In the genomic region with DNA sequence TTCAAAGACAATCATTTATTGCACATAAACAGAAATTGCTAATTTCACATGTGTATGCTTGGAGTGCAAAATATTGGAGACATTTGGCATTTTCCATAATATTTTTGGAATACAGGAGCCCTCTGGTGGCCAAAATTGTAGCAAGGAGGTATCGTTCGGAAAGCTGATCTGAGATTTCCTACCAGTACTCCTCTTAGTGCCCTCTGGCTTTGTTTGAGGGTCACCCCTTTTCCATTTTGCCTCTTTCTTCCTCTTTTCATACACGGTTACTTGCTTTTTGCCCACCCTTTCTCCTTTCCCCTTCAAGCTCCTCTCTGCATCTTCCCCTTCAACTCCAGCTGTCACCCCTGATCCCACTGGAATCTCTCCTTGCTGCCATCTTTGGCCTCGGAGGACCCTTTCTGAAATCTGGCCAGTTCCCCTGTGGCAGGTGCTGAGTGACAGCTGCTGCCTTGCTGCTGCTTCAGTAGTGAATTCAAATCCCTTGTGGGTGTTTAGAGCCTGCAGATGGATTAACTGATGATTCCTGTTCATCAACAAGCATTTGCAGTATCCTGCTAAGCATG, we compare ENCODE assay signal across 2 cellular contexts.
A peak's percentile ranks its signal among the peaks of the same experiment; 100 is the strongest.
TF ChIP-seq lines count a peak whose summit lies in the region.

No MANE protein-coding gene starts in this region.

TF ChIP-seq in K562, 482 proteins besides CTCF, POLR2A, EP300 and RAD21:
- TF ChIP-seq, protein P1, sequence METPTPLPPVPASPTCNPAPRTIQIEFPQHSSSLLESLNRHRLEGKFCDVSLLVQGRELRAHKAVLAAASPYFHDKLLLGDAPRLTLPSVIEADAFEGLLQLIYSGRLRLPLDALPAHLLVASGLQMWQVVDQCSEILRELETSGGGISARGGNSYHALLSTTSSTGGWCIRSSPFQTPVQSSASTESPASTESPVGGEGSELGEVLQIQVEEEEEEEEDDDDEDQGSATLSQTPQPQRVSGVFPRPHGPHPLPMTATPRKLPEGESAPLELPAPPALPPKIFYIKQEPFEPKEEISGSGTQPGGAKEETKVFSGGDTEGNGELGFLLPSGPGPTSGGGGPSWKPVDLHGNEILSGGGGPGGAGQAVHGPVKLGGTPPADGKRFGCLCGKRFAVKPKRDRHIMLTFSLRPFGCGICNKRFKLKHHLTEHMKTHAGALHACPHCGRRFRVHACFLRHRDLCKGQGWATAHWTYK (CRISPR knock-in tag; IDR thresholded peaks at IDR 0.05): no peak
- TF ChIP-seq PHB (CRISPR knock-in tag; IDR thresholded peaks at IDR 0.05) (no peak), ZNF121 (CRISPR knock-in tag; conservative IDR thresholded peaks at IDR 0.05) (no peak), RBM22 (IDR thresholded peaks at IDR 0.05; ENCODE audit: low read depth, low read length, poor library complexity, severe bottlenecking) (no peak), ZBTB8A (IDR thresholded peaks at IDR 0.05; ENCODE audit: partially characterized antibody) (no peak), MTA2 (IDR thresholded peaks at IDR 0.05; ENCODE audit: low read depth) (no peak), ZNF431 (CRISPR knock-in tag; IDR thresholded peaks at IDR 0.05) (no peak), ZNF436 (CRISPR knock-in tag; IDR thresholded peaks at IDR 0.05) (no peak), HOMEZ (CRISPR knock-in tag; IDR thresholded peaks at IDR 0.05) (no peak), E2F5 (CRISPR knock-in tag; IDR thresholded peaks at IDR 0.05) (no peak), PHF8 (IDR thresholded peaks at IDR 0.05; ENCODE audit: borderline replicate concordance, low read length) (no peak)
- TF ChIP-seq, protein P2, sequence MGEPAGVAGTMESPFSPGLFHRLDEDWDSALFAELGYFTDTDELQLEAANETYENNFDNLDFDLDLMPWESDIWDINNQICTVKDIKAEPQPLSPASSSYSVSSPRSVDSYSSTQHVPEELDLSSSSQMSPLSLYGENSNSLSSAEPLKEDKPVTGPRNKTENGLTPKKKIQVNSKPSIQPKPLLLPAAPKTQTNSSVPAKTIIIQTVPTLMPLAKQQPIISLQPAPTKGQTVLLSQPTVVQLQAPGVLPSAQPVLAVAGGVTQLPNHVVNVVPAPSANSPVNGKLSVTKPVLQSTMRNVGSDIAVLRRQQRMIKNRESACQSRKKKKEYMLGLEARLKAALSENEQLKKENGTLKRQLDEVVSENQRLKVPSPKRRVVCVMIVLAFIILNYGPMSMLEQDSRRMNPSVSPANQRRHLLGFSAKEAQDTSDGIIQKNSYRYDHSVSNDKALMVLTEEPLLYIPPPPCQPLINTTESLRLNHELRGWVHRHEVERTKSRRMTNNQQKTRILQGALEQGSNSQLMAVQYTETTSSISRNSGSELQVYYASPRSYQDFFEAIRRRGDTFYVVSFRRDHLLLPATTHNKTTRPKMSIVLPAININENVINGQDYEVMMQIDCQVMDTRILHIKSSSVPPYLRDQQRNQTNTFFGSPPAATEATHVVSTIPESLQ (CRISPR knock-in tag; IDR thresholded peaks at IDR 0.05): no peak
- TF ChIP-seq, protein P3, sequence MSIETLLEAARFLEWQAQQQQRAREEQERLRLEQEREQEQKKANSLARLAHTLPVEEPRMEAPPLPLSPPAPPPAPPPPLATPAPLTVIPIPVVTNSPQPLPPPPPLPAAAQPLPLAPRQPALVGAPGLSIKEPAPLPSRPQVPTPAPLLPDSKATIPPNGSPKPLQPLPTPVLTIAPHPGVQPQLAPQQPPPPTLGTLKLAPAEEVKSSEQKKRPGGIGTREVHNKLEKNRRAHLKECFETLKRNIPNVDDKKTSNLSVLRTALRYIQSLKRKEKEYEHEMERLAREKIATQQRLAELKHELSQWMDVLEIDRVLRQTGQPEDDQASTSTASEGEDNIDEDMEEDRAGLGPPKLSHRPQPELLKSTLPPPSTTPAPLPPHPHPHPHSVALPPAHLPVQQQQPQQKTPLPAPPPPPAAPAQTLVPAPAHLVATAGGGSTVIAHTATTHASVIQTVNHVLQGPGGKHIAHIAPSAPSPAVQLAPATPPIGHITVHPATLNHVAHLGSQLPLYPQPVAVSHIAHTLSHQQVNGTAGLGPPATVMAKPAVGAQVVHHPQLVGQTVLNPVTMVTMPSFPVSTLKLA (conservative IDR thresholded peaks at IDR 0.05): no peak

TF ChIP-seq in HepG2, 621 proteins besides CTCF, POLR2A, EP300 and RAD21 (continued from another document):
- no peak for TF ChIP-seq AKNA (CRISPR knock-in tag; IDR thresholded peaks at IDR 0.05; ENCODE audit: borderline replicate concordance)
- peak; percentile 98 for TF ChIP-seq SMC3 (IDR thresholded peaks at IDR 0.05; ENCODE audit: low read length)
- peak; percentile 31; the same call in 1 of the 2 replicates for TF ChIP-seq SIX1 (CRISPR knock-in tag; IDR thresholded peaks at IDR 0.05; ENCODE audit: borderline replicate concordance)
- peak; percentile 92 for TF ChIP-seq STAG1 (CRISPR knock-in tag; IDR thresholded peaks at IDR 0.05)
- 0 out of 2 replicates have a peak, but pooled peaks have one; percentile 16 for TF ChIP-seq GMEB1 (CRISPR knock-in tag; IDR thresholded peaks at IDR 0.05; ENCODE audit: borderline replicate concordance)
- TF ChIP-seq ZNF562 (CRISPR knock-in tag; IDR thresholded peaks at IDR 0.05; ENCODE audit: borderline replicate concordance): no peak
- TF ChIP-seq ZNF547 (CRISPR knock-in tag; IDR thresholded peaks at IDR 0.05): peak; percentile 31; the same call in 1 of the 2 replicates
- TF ChIP-seq RFX5 (IDR thresholded peaks at IDR 0.05; ENCODE audit: low read depth, low read length): no peak
- TF ChIP-seq, protein P4, sequence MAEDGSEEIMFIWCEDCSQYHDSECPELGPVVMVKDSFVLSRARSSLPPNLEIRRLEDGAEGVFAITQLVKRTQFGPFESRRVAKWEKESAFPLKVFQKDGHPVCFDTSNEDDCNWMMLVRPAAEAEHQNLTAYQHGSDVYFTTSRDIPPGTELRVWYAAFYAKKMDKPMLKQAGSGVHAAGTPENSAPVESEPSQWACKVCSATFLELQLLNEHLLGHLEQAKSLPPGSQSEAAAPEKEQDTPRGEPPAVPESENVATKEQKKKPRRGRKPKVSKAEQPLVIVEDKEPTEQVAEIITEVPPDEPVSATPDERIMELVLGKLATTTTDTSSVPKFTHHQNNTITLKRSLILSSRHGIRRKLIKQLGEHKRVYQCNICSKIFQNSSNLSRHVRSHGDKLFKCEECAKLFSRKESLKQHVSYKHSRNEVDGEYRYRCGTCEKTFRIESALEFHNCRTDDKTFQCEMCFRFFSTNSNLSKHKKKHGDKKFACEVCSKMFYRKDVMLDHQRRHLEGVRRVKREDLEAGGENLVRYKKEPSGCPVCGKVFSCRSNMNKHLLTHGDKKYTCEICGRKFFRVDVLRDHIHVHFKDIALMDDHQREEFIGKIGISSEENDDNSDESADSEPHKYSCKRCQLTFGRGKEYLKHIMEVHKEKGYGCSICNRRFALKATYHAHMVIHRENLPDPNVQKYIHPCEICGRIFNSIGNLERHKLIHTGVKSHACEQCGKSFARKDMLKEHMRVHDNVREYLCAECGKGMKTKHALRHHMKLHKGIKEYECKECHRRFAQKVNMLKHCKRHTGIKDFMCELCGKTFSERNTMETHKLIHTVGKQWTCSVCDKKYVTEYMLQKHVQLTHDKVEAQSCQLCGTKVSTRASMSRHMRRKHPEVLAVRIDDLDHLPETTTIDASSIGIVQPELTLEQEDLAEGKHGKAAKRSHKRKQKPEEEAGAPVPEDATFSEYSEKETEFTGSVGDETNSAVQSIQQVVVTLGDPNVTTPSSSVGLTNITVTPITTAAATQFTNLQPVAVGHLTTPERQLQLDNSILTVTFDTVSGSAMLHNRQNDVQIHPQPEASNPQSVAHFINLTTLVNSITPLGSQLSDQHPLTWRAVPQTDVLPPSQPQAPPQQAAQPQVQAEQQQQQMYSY (CRISPR knock-in tag; IDR thresholded peaks at IDR 0.05): no peak
- TF ChIP-seq TP53 (CRISPR knock-in tag; conservative IDR thresholded peaks at IDR 0.05): no peak
- TF ChIP-seq CHCHD3 (CRISPR knock-in tag; IDR thresholded peaks at IDR 0.05): no peak
- TF ChIP-seq SMAD9 (CRISPR knock-in tag; IDR thresholded peaks at IDR 0.05): no peak
- no peak for TF ChIP-seq ZZZ3 (CRISPR knock-in tag; IDR thresholded peaks at IDR 0.05; ENCODE audit: borderline replicate concordance)
- no peak for TF ChIP-seq HMGXB4 (CRISPR knock-in tag; IDR thresholded peaks at IDR 0.05; ENCODE audit: borderline replicate concordance in 1 of 2, low read depth in 1 of 2)
- TF ChIP-seq RXRB (CRISPR knock-in tag; IDR thresholded peaks at IDR 0.05; ENCODE audit: borderline replicate concordance): 0 out of 2 replicates have a peak, but pooled peaks have one; percentile 19
- no peak for TF ChIP-seq RNF219 (CRISPR knock-in tag; IDR thresholded peaks at IDR 0.05)
- TF ChIP-seq NR2F2 (IDR thresholded peaks at IDR 0.05; ENCODE audit: borderline replicate concordance, low read depth): no peak
